ENCODE assay signal across 7 cellular contexts in genomic region chr11:46513934-46514342, GRCh38.
A peak's percentile ranks its signal among the peaks of the same experiment; 100 is the strongest.
DNase-seq lines count a peak whose midpoint lies in the region; ATAC-seq and TF ChIP-seq lines count a peak whose summit lies in the region.

No MANE protein-coding gene starts in this region.

- TF ChIP-seq CTCF in foreskin keratinocyte (conservative IDR thresholded peaks at IDR 0.05): no peak

- no peaks in the 10 kb centered on the region for H3K9me3 ChIP-seq in HUES48 (ENCODE audit: control insufficient read depth, insufficient read depth, low read length)

- H3K4me3 ChIP-seq in HUES48 (ENCODE audit: low read depth, low read length): no peak overlapping the region

- H3K9ac ChIP-seq in HUES48 (ENCODE audit: low read depth, low read length): no peak overlapping the region

- H3K36me3 ChIP-seq in HUES48 (ENCODE audit: control insufficient read depth, insufficient read depth, low read length): no peaks in the 10 kb centered on the region

- intact Hi-C loops in posterior vena cava (cut with DNase I): loop anchor here in 1 of 2 donors (10.0 kb wide), 1 partner anchor 1529 kb away; no protein-coding TSS in a partner anchor

- H3K27ac ChIP-seq in HUES48 (ENCODE audit: low read depth, low read length): peak overlapping the region; percentile 0
- no peak overlapping the region for H3K27ac ChIP-seq in foreskin keratinocyte

- H3K27me3 ChIP-seq in HUES48 (ENCODE audit: control insufficient read depth, insufficient read depth, low read length) (no peaks in the 10 kb centered on the region), foreskin keratinocyte (no peaks in the 10 kb centered on the region)

- ATAC-seq in foreskin keratinocyte (peak; percentile 97), HG03439 (IDR thresholded peaks at IDR 0.05; ENCODE audit: unreplicated experiment) (no peak), HG02642 (IDR thresholded peaks at IDR 0.05; ENCODE audit: poor library complexity, unreplicated experiment) (no peak)

- DNase-seq in NCI-H82 (lab: John Stamatoyannopoulos, UW) (peak; percentile 88), foreskin keratinocyte (peak; percentile 89 to 96), posterior vena cava (ENCODE audit: low spot score) (peak; percentile 81), activated T-cell treated with anti-CD3 and anti-CD28 coated beads for 4 hours (no peak)

- peaks cover 21% of the 10 kb centered on the region for H3K4me1 ChIP-seq in HUES48 (ENCODE audit: control insufficient read depth, insufficient read depth, low read length)
- H3K4me1 ChIP-seq in foreskin keratinocyte: peaks cover 19% of the 10 kb centered on the region
